In genomic region chr22:24503137-24503850, GRCh38 we compare ENCODE assay signal across 1 cellular context.
TF ChIP-seq lines count a peak whose summit lies in the region.

No MANE protein-coding gene starts in this region.

TF ChIP-seq in HCT116, 20 proteins besides CTCF, POLR2A, EP300 and RAD21 (continued from another document):
- TF ChIP-seq, protein P1, sequence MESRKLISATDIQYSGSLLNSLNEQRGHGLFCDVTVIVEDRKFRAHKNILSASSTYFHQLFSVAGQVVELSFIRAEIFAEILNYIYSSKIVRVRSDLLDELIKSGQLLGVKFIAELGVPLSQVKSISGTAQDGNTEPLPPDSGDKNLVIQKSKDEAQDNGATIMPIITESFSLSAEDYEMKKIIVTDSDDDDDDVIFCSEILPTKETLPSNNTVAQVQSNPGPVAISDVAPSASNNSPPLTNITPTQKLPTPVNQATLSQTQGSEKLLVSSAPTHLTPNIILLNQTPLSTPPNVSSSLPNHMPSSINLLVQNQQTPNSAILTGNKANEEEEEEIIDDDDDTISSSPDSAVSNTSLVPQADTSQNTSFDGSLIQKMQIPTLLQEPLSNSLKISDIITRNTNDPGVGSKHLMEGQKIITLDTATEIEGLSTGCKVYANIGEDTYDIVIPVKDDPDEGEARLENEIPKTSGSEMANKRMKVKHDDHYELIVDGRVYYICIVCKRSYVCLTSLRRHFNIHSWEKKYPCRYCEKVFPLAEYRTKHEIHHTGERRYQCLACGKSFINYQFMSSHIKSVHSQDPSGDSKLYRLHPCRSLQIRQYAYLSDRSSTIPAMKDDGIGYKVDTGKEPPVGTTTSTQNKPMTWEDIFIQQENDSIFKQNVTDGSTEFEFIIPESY (IDR thresholded peaks at IDR 0.05; ENCODE audit: extremely low read depth, insufficient replicate concordance, low read length), result no peak
TF ChIP-seq in HCT116: peak in this region for 0.
